Comparison of ENCODE assay signal across 21 cellular contexts in the genomic region with DNA sequence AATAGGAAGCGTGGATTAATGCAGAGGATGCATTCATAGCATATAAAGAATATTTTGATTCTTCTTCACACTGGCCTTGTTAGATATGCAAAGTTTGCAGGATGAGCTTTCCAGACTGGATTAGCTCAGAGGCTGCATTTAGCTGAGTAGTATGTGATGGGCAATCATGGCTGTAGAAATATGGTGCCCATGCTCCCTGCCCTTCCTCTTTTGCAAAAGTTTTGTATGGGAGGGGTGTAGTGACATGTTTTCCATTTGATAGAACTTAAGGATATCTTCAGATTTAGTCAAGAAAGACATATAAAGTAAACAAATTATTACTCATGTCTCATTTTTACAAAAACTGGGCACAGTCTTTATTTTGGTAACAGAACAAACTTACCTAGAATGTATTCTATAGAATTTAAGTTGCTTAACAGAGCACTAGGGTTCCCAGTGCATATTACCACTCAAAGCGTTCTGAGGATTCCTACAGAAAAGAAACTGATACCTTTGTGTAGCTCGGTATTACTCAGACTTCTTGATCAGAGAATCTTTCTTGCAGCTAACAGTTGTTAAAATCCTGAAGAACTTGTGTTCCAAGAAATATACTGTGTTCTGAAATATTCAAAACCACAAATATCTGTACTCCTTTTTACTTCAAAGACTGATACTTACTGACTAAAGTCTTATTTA.
"Had no signal": no experiment of that assay in that cellular context is flagged by ENCODE, and none has a peak within 500 bp of the region (broad histone marks: within the 10 kb centered on the region; RNA-seq: fewer than 3 reads in every experiment).

No MANE protein-coding gene starts in this region.

- H3K4me1 ChIP-seq: prostate gland, right lobe of liver, testis had no signal

- H3K4me3 ChIP-seq: gastrocnemius medialis, heart right ventricle, mucosa of descending colon, prostate gland, right lobe of liver, testis, upper lobe of right lung had no signal

- H3K27ac ChIP-seq: epithelial cell of prostate, gastrocnemius medialis, heart right ventricle, prostate gland, right lobe of liver, testis, upper lobe of right lung had no signal

- H3K27me3 Mint-ChIP-seq: activated B cell treated with CpG ODN at 0.5 μM for 24 hours; dendritic cell treated with granulocyte-macrophage colony-stimulating factor and Interleukin-4, amounts not matched to agents 40 ng/mL and 50 ng/mL, for 4 days; effector memory CD8-positive, alpha-beta T cell; naive thymus-derived CD8-positive, alpha-beta T cell had no signal

- H3K4me3 Mint-ChIP-seq: activated B cell treated with CpG ODN at 0.5 μM for 24 hours; dendritic cell treated with granulocyte-macrophage colony-stimulating factor and Interleukin-4, amounts not matched to agents 40 ng/mL and 50 ng/mL, for 4 days; effector memory CD8-positive, alpha-beta T cell; naive thymus-derived CD8-positive, alpha-beta T cell had no signal

- ATAC-seq: effector memory CD8-positive, alpha-beta T cell; gastrocnemius medialis; heart right ventricle; left lobe of liver; mucosa of descending colon; naive thymus-derived CD8-positive, alpha-beta T cell; right lobe of liver; upper lobe of right lung had no signal

- H3K4me2 ChIP-seq: SK-N-SH had no signal

- H3K27me3 ChIP-seq: gastrocnemius medialis, heart right ventricle, right lobe of liver, testis, upper lobe of right lung had no signal

- H3K9me3 ChIP-seq: gastrocnemius medialis, heart right ventricle, mucosa of descending colon, prostate gland, right lobe of liver, SK-N-SH, testis, upper lobe of right lung had no signal

- H3K9me3 Mint-ChIP-seq: activated B cell treated with CpG ODN at 0.5 μM for 24 hours; dendritic cell treated with granulocyte-macrophage colony-stimulating factor and Interleukin-4, amounts not matched to agents 40 ng/mL and 50 ng/mL, for 4 days; effector memory CD8-positive, alpha-beta T cell; naive thymus-derived CD8-positive, alpha-beta T cell had no signal

- H3K9ac ChIP-seq: SK-N-SH had no signal

- DNase-seq: activated B cell treated with CpG ODN at 0.5 μM for 24 hours; activated naive CD4-positive, alpha-beta T cell treated with anti-CD3 and anti-CD28 coated beads, Interleukin-2, amount 50 U/mL, for 16 hours; anterior cingulate cortex; cerebellar nuclear complex; effector memory CD8-positive, alpha-beta T cell; gastrocnemius medialis; heart right ventricle; islet precursor cell; mucosa of descending colon; naive thymus-derived CD8-positive, alpha-beta T cell; occipital lobe; right lobe of liver; SK-N-SH; stimulated activated CD4-positive, alpha-beta T cell treated with anti-CD3 and anti-CD28 coated beads, Interleukin-1b, Interleukin-23, amount 100 ng/mL, for 48 hours; stimulated activated naive CD4-positive, alpha-beta T cell treated with Interleukin-2 at 50 U/mL for 16 hours; testis; upper lobe of right lung had no signal

- H3K36me3 ChIP-seq: prostate gland had no signal

- H3K27ac Mint-ChIP-seq: activated B cell treated with CpG ODN at 0.5 μM for 24 hours; dendritic cell treated with granulocyte-macrophage colony-stimulating factor and Interleukin-4, amounts not matched to agents 40 ng/mL and 50 ng/mL, for 4 days; effector memory CD8-positive, alpha-beta T cell had no signal
